In the genomic region with DNA sequence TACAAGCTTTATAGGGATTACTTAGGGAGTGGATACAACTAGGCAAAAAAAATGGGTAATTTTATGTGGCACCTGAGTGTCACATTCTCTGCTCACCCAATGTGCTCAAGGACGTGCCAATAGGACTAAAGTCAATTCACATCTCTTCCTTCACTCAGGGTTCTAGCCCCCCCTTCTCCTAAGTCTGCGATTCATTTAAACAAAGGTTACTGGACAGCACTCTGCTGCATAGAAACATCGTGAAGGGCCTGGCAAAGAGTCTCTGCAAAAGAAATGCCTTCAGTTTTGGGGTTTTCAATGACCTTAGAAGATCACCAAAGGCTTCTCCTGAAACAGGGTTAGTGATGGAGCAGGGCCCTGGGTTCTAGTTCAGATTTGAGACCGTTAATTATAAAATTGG, we compare ENCODE assay signal across 11 cellular contexts.
DNase-seq lines count a peak whose midpoint lies in the region; ATAC-seq and TF ChIP-seq lines count a peak whose summit lies in the region.
"Had no signal": no experiment of that assay in that cellular context is flagged by ENCODE, and none has a peak within 500 bp of the region (broad histone marks: within the 10 kb centered on the region; RNA-seq: fewer than 3 reads in every experiment).

No MANE protein-coding gene starts in this region.

- no peak overlapping the region for H3K27ac ChIP-seq in CD4-positive, CD25-positive, alpha-beta regulatory T cell (ENCODE audit: insufficient read depth, low read length, poor library complexity, severe bottlenecking)

- H3K27ac Mint-ChIP-seq in CD4-positive, CD25-positive, alpha-beta regulatory T cell: peak overlapping the region in 1 of 3 donors; percentile 34
- no peak overlapping the region for H3K27ac Mint-ChIP-seq in effector memory CD8-positive, alpha-beta T cell
- peak overlapping the region; percentile 55 to 85 (median 81) for H3K27ac Mint-ChIP-seq in nephron
- H3K27ac Mint-ChIP-seq: memory B cell had no signal

- H3K4me3 Mint-ChIP-seq in CD4-positive, CD25-positive, alpha-beta regulatory T cell: peak overlapping the region; percentile 89 to 95 (median 94)
- H3K4me3 Mint-ChIP-seq in effector memory CD8-positive, alpha-beta T cell: peak overlapping the region; percentile 88 to 93
- H3K4me3 Mint-ChIP-seq in nephron: peak overlapping the region; percentile 84 to 92 (median 91)

- no peaks in the 10 kb centered on the region for H3K36me3 Mint-ChIP-seq in CD4-positive, CD25-positive, alpha-beta regulatory T cell
- H3K36me3 Mint-ChIP-seq in effector memory CD8-positive, alpha-beta T cell (ENCODE audit: insufficient read depth): no peaks in the 10 kb centered on the region
- peaks cover 9% of the 10 kb centered on the region for H3K36me3 Mint-ChIP-seq in nephron (ENCODE audit: low read depth)

- H3K9me3 Mint-ChIP-seq in CD4-positive, CD25-positive, alpha-beta regulatory T cell: peaks cover 0 to 2% (median 0%) of the 10 kb centered on the region in 7 donors
- no peaks in the 10 kb centered on the region for H3K9me3 Mint-ChIP-seq in effector memory CD8-positive, alpha-beta T cell
- H3K9me3 Mint-ChIP-seq in nephron: no peaks in the 10 kb centered on the region

- H3K36me3 ChIP-seq in CD4-positive, CD25-positive, alpha-beta regulatory T cell (ENCODE audit: control insufficient read depth, insufficient read depth, low read length): no peaks in the 10 kb centered on the region

- TF ChIP-seq CTCF in nephron (IDR thresholded peaks at IDR 0.05; ENCODE audit: unreplicated experiment in 3 of 3): no peak

- H3K4me1 ChIP-seq in CD4-positive, CD25-positive, alpha-beta regulatory T cell (ENCODE audit: control insufficient read depth, insufficient read depth, low read length, poor library complexity, severe bottlenecking): peaks cover 22% of the 10 kb centered on the region

- DNase-seq in CD4-positive, CD25-positive, alpha-beta regulatory T cell: no peak
- DNase-seq in NCI-H69 (lab: John Stamatoyannopoulos, UW) (peak; percentile 58), RKO (ENCODE audit: low spot score) (no peak), NCI-H226 (no peak), NCI-H2227 treated with DMSO at 0.1 percent for 48 hours (lab: John Stamatoyannopoulos, UW) (no peak), OCI-M2 (lab: John Stamatoyannopoulos, UW; ENCODE audit: unreplicated experiment) (no peak)
- no peak for DNase-seq in effector memory CD8-positive, alpha-beta T cell
- DNase-seq: cortex of kidney had no signal

- no peaks in the 10 kb centered on the region for H3K9me3 ChIP-seq in CD4-positive, CD25-positive, alpha-beta regulatory T cell (ENCODE audit: control insufficient read depth in 2 of 2, low read length in 2 of 2)

- peak overlapping the region; percentile 90 for H3K4me3 ChIP-seq in CD4-positive, CD25-positive, alpha-beta regulatory T cell (ENCODE audit: low read depth, low read length)

- peaks cover 0 to 34% (median 24%) of the 10 kb centered on the region in 4 donors for H3K4me1 Mint-ChIP-seq in CD4-positive, CD25-positive, alpha-beta regulatory T cell
- H3K4me1 Mint-ChIP-seq in effector memory CD8-positive, alpha-beta T cell (ENCODE audit: low read depth in 2 of 2): peaks cover 6 to 23% of the 10 kb centered on the region in 2 donors
- H3K4me1 Mint-ChIP-seq in nephron: peaks cover 57% of the 10 kb centered on the region

- no peak for ATAC-seq in CD4-positive, CD25-positive, alpha-beta regulatory T cell (ENCODE audit: low read depth in 2 of 2)
- no peak for ATAC-seq in effector memory CD8-positive, alpha-beta T cell (replicated peaks)
- ATAC-seq: HCT116 had no signal

- H3K27me3 ChIP-seq in CD4-positive, CD25-positive, alpha-beta regulatory T cell (ENCODE audit: control insufficient read depth, insufficient read depth, low read length): peaks cover 24% of the 10 kb centered on the region

- H3K27me3 Mint-ChIP-seq in CD4-positive, CD25-positive, alpha-beta regulatory T cell: peaks cover 42% of the 10 kb centered on the region
- peaks cover 26 to 37% of the 10 kb centered on the region in 2 donors for H3K27me3 Mint-ChIP-seq in effector memory CD8-positive, alpha-beta T cell
- H3K27me3 Mint-ChIP-seq in nephron (ENCODE audit: low read depth): no peaks in the 10 kb centered on the region

Comparison
In these comparisons a context has a peak if more than half of its experiments do, and no peak if none do; other contexts are left out.
1. H3K27ac Mint-ChIP-seq: peak in nephron (3 of 3); none in effector memory CD8-positive, alpha-beta T cell (0 of 2).
2. Peak in every context shown above with its lines, with median percentiles within 50 percentile points of each other: H3K4me3 Mint-ChIP-seq.